8 cellular contexts compared by ENCODE assay signal in the genomic region with DNA sequence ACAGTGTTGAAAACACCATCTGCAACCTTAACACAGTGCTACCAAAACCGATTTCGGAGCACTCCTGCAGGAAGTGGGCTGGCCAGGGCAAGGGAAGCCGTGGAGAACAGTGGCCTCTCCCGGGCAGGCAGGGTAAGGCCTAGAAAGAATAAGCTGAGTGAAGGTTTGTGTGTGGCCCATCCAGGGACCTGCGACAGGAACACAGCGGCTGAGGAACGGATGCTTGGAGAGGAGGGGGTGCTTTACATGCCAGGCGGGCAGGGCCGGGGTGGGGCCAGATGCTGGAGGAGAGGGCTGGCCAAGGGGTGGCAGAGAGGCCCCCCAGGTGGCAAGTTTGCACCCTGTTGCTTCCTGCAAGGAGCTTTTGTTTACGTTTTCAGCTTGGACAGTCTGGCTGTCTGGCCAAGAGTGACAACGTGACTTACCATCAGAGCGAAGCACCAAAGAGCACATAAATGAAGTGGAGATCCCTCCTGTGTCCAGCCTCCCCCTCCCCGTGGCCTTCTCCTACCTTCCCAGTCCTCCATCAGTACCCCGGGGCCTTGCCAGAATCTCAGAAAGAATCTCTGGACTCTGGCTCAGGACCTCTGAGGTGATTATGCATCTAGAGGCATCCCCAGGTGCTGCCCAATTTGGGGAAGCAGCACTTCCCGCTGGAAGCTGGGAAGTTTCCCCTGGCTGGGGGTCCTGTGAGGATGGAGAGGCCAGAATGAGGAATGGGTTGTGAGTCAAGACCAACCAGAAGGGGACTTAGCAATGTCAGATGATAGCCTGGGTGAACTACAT.
A peak's percentile ranks its signal among the peaks of the same experiment; 100 is the strongest.
DNase-seq lines count a peak whose midpoint lies in the region; ATAC-seq and TF ChIP-seq lines count a peak whose summit lies in the region.

No MANE protein-coding gene starts in this region.

- H3K9me3 ChIP-seq in transverse colon = no peaks in the 10 kb centered on the region

- H3K36me3 ChIP-seq in transverse colon = no peaks in the 10 kb centered on the region

- 24 to 33% methylated on average over 3 to 15 of the region's 15 CpGs for WGBS in transverse colon (ENCODE audit: low coverage in 1 of 2), 2 donors

- no peak for TF ChIP-seq EP300 in transverse colon (IDR thresholded peaks at IDR 0.05; ENCODE audit: low read depth)

- peak; percentile 50 for ATAC-seq in GM21515 (IDR thresholded peaks at IDR 0.05; ENCODE audit: unreplicated experiment)
- peak; percentile 54 for ATAC-seq in omental fat pad (ENCODE audit: low FRiP score)

- no peaks in the 10 kb centered on the region for H3K27me3 ChIP-seq in transverse colon

- DNase-seq in COLO829 (ENCODE audit: low spot score) = peak; percentile 87
- DNase-seq in KBM-7 = peak; percentile 81
- DNase-seq in SHP77 (lab: John Stamatoyannopoulos, UW) = peak; percentile 67 to 81
- peak in 3 of 4 experiments; percentile 15 to 55 (median 49) for DNase-seq in activated naive CD4-positive, alpha-beta T cell (lab: John Stamatoyannopoulos, UW)
- peak; percentile 88 for DNase-seq in globus pallidus (ENCODE audit: low spot score)
- DNase-seq in omental fat pad (ENCODE audit: low spot score) = no peak
- DNase-seq in transverse colon = peak; percentile 82

- intact Hi-C loops in transverse colon (cut with DNase I; ENCODE audit: low total_unique reads) = no loop called here

- peaks cover 19 to 44% (median 39%) of the 10 kb centered on the region in 4 donors for H3K4me1 ChIP-seq in transverse colon

- peak overlapping the region; percentile 82 to 94 (median 90) for H3K27ac ChIP-seq in transverse colon

- H3K4me3 ChIP-seq in transverse colon = peak overlapping the region in 1 of 4 donors; percentile 66

- in situ Hi-C loops in KBM-7 (cut with MboI; ENCODE audit: low pct_unique_long_range_greater_than_20kb, low sequenced_read_pairs) (no loop called here), transverse colon (cut with MboI; ENCODE audit: low pct_ligation_motif_present in 1 of 4, low pct_unique_long_range_greater_than_20kb in 1 of 4, low sequenced_read_pairs in 3 of 4) (no loop called here)

- TF ChIP-seq POLR2A in transverse colon (IDR thresholded peaks at IDR 0.05) = no peak

- TF ChIP-seq CTCF in omental fat pad (IDR thresholded peaks at IDR 0.05) = no peak
- peak; percentile 69 to 78 (median 77) for TF ChIP-seq CTCF in transverse colon (IDR thresholded peaks at IDR 0.05)

Comparison
In these comparisons a context has a peak if more than half of its experiments do, and no peak if none do; other contexts are left out.
1. CTCF ChIP-seq: peak in transverse colon (5 of 5); none in omental fat pad (0 of 3).